Comparison of ENCODE assay signal across 19 cellular contexts in genomic region chr18:25133879-25134278, GRCh38.
DNase-seq lines count a peak whose midpoint lies in the region; ATAC-seq, FAIRE-seq and TF ChIP-seq lines count a peak whose summit lies in the region.
"Had no signal": no experiment of that assay in that cellular context is flagged by ENCODE, and none has a peak within 500 bp of the region (broad histone marks: within the 10 kb centered on the region; RNA-seq: fewer than 3 reads in every experiment).

No MANE protein-coding gene starts in this region.

- no peak for FAIRE-seq in K562 (lab: Jason Lieb, UNC)
- FAIRE-seq: A204.1 had no signal

- H3K27me3 ChIP-seq in left ventricle myocardium inferior (ENCODE audit: low read depth) (no peaks in the 10 kb centered on the region), K562 (ENCODE audit: control insufficient read depth in 2 of 2, insufficient read depth in 2 of 2, low read length in 2 of 2) (no peaks in the 10 kb centered on the region)
- no peaks in the 10 kb centered on the region for H3K27me3 ChIP-seq in naive thymus-derived CD4-positive, alpha-beta T cell (ENCODE audit: control insufficient read depth in 2 of 2, insufficient read depth in 2 of 2, low read length in 2 of 2)
- H3K27me3 ChIP-seq: Peyer's patch had no signal

- DNase-seq in left ventricle myocardium inferior (no peak), left ventricle myocardium superior (no peak), K562 (ENCODE audit: extremely low read depth in 1 of 4, low spot score in 3 of 4) (no peak), AML-193 (lab: John Stamatoyannopoulos, UW) (no peak)
- DNase-seq in naive thymus-derived CD4-positive, alpha-beta T cell = no peak
- DNase-seq in activated naive CD4-positive, alpha-beta T cell treated with anti-CD3 and anti-CD28 coated beads, Interleukin-2, amount 50 U/mL, for 72 hours (ENCODE audit: low spot score in 2 of 2) = no peak
- DNase-seq: H9, HFFc6, MM.1S, NCI-H1105, NCI-H2029 treated with DMSO at 0.1 percent for 48 hours, NCI-H226, NCI-H524 treated with DMSO at 0.1 percent for 48 hours, Peyer's patch had no signal

- no peak for TF ChIP-seq EP300 in K562 (IDR thresholded peaks at IDR 0.05; ENCODE audit: low read length)

- H3K9me3 Mint-ChIP-seq in nephron = no peaks in the 10 kb centered on the region
- peaks cover 0 to 5% (median 0%) of the 10 kb centered on the region in 11 donors for H3K9me3 Mint-ChIP-seq in naive thymus-derived CD4-positive, alpha-beta T cell
- no peaks in the 10 kb centered on the region for H3K9me3 Mint-ChIP-seq in activated naive CD4-positive, alpha-beta T cell treated with anti-CD3 and anti-CD28 coated beads, Interleukin-2, amount 50 U/mL, for 72 hours
- H3K9me3 Mint-ChIP-seq: H9, HFFc6 had no signal

- in situ Hi-C loops in K562 (cut with MboI) = no loop called here

- no peaks in the 10 kb centered on the region for H4K20me1 ChIP-seq in K562 (replicated peaks; ENCODE audit: control insufficient read depth, insufficient read depth, low read length)

- H3K79me2 ChIP-seq in K562 (ENCODE audit: control insufficient read depth, insufficient read depth, low read length) = no peaks in the 10 kb centered on the region

- H3K27ac Mint-ChIP-seq in nephron = peak overlapping the region in 2 of 3 experiments; percentile 77 to 85
- H3K27ac Mint-ChIP-seq in naive thymus-derived CD4-positive, alpha-beta T cell = no peak overlapping the region
- no peak overlapping the region for H3K27ac Mint-ChIP-seq in activated naive CD4-positive, alpha-beta T cell treated with anti-CD3 and anti-CD28 coated beads, Interleukin-2, amount 50 U/mL, for 72 hours
- H3K27ac Mint-ChIP-seq: B cell, CD14-positive monocyte, H9, HFFc6 had no signal

- POLR2A ChIA-PET in K562 (lab: Yijun Ruan, JAX) = no interaction called here
- POLR2A ChIA-PET in naive thymus-derived CD4-positive, alpha-beta T cell (lab: Charles Lee) = no interaction called here

- intact Hi-C loops in left ventricle myocardium inferior (cut with micrococcal nuclease) (no loop called here), left ventricle myocardium superior (cut with micrococcal nuclease) (no loop called here), K562 (cut with micrococcal nuclease) (no loop called here)
- intact Hi-C loops in naive thymus-derived CD4-positive, alpha-beta T cell (cut with micrococcal nuclease) = no loop called here

- TF ChIP-seq CTCF in left ventricle myocardium inferior (IDR thresholded peaks at IDR 0.05; ENCODE audit: borderline replicate concordance) = no peak
- no peak for TF ChIP-seq CTCF in K562 (IDR thresholded peaks at IDR 0.05 in 2 of 3, conservative IDR thresholded peaks at IDR 0.05 in 1 of 3; ENCODE audit: insufficient read depth in 2 of 3, low read depth in 1 of 3, low read length in 3 of 3)
- TF ChIP-seq CTCF in nephron (IDR thresholded peaks at IDR 0.05; ENCODE audit: unreplicated experiment in 3 of 3) = no peak

- H3K4me3 Mint-ChIP-seq in nephron = no peak overlapping the region
- no peak overlapping the region for H3K4me3 Mint-ChIP-seq in naive thymus-derived CD4-positive, alpha-beta T cell
- H3K4me3 Mint-ChIP-seq: B cell, CD14-positive monocyte, H9, HFFc6 had no signal

- BruUV-seq in K562 (replicated peaks; lab: Mats Ljungman, UMichigan) = no TSS peak

- H3K9me1 ChIP-seq in K562 (ENCODE audit: control insufficient read depth, insufficient read depth, low read length) = no peaks in the 10 kb centered on the region

- H2AFZ ChIP-seq in K562 (ENCODE audit: low read depth, low read length) = no peak overlapping the region

- H3K27me3 Mint-ChIP-seq in nephron (ENCODE audit: low read depth) = no peaks in the 10 kb centered on the region
- H3K27me3 Mint-ChIP-seq in naive thymus-derived CD4-positive, alpha-beta T cell = no peaks in the 10 kb centered on the region

- H3K27ac ChIP-seq in left ventricle myocardium inferior (replicated peaks) (peak overlapping the region; percentile 37), K562 (ENCODE audit: extremely low read depth, low read depth, low read length) (no peak overlapping the region)
- no peak overlapping the region for H3K27ac ChIP-seq in naive thymus-derived CD4-positive, alpha-beta T cell (ENCODE audit: low read depth, low read length)
- H3K27ac ChIP-seq: Peyer's patch had no signal

- CTCF ChIA-PET in K562 (lab: Yijun Ruan, JAX; ENCODE audit: low intra/inter-chr PET ratio) = no interaction called here
- CTCF ChIA-PET in naive thymus-derived CD4-positive, alpha-beta T cell (lab: Charles Lee) = no interaction called here

- no peak for TF ChIP-seq RAD21 in K562 (CRISPR knock-in tag; conservative IDR thresholded peaks at IDR 0.05 in 1 of 2, IDR thresholded peaks at IDR 0.05 in 1 of 2)

- peaks cover 34% of the 10 kb centered on the region for H3K36me3 Mint-ChIP-seq in nephron (ENCODE audit: low read depth)
- H3K36me3 Mint-ChIP-seq in naive thymus-derived CD4-positive, alpha-beta T cell = no peaks in the 10 kb centered on the region
- no peaks in the 10 kb centered on the region for H3K36me3 Mint-ChIP-seq in activated naive CD4-positive, alpha-beta T cell treated with anti-CD3 and anti-CD28 coated beads, Interleukin-2, amount 50 U/mL, for 72 hours
- H3K36me3 Mint-ChIP-seq: CD14-positive monocyte had no signal

- no peak for TF ChIP-seq POLR2A in K562 (conservative IDR thresholded peaks at IDR 0.05)

- H3K9me3 ChIP-seq in left ventricle myocardium inferior (replicated peaks) = no peaks in the 10 kb centered on the region
- H3K9me3 ChIP-seq in K562 (replicated peaks; ENCODE audit: control insufficient read depth, insufficient read depth, low read depth, low read length) = no peaks in the 10 kb centered on the region
- H3K9me3 ChIP-seq in naive thymus-derived CD4-positive, alpha-beta T cell (ENCODE audit: control insufficient read depth in 2 of 3, low read length in 3 of 3) = no peaks in the 10 kb centered on the region
- H3K9me3 ChIP-seq: Peyer's patch had no signal

- ATAC-seq in left ventricle myocardium superior (no peak), K562 (no peak)
- no peak for ATAC-seq in naive thymus-derived CD4-positive, alpha-beta T cell
- ATAC-seq in activated naive CD4-positive, alpha-beta T cell treated with anti-CD3 and anti-CD28 coated beads, Interleukin-2, amount 50 U/mL, for 72 hours = no peak
- ATAC-seq: SK-N-SH treated with all-trans-retinoic acid at 6 μM for 48 hours had no signal

- H3K4me1 ChIP-seq in left ventricle myocardium inferior = peaks cover 44% of the 10 kb centered on the region
- no peaks in the 10 kb centered on the region for H3K4me1 ChIP-seq in K562 (replicated peaks in 1 of 2; ENCODE audit: control insufficient read depth in 2 of 2, insufficient read depth in 2 of 2, low read length in 2 of 2)
- no peaks in the 10 kb centered on the region for H3K4me1 ChIP-seq in naive thymus-derived CD4-positive, alpha-beta T cell (ENCODE audit: control insufficient read depth in 2 of 2, insufficient read depth in 2 of 2, low read length in 2 of 2)
- H3K4me1 ChIP-seq: Peyer's patch had no signal

- H3K4me1 Mint-ChIP-seq in nephron = peaks cover 49% of the 10 kb centered on the region
- no peaks in the 10 kb centered on the region for H3K4me1 Mint-ChIP-seq in naive thymus-derived CD4-positive, alpha-beta T cell
- H3K4me1 Mint-ChIP-seq: B cell had no signal

- no peak overlapping the region for H3K9ac ChIP-seq in K562 (ENCODE audit: insufficient read depth in 1 of 2, low read depth in 2 of 2, low read length in 2 of 2)

- H3K4me3 ChIP-seq in left ventricle myocardium inferior (no peak overlapping the region), K562 (no peak overlapping the region)
- H3K4me3 ChIP-seq in naive thymus-derived CD4-positive, alpha-beta T cell (ENCODE audit: low read length) = no peak overlapping the region
- H3K4me3 ChIP-seq: Peyer's patch had no signal

- no peaks in the 10 kb centered on the region for H3K36me3 ChIP-seq in left ventricle myocardium inferior
- no peaks in the 10 kb centered on the region for H3K36me3 ChIP-seq in K562 (ENCODE audit: control insufficient read depth, insufficient read depth, low read length)
- H3K36me3 ChIP-seq in naive thymus-derived CD4-positive, alpha-beta T cell (ENCODE audit: control insufficient read depth in 2 of 3, insufficient read depth in 3 of 3, low read length in 3 of 3) = no peaks in the 10 kb centered on the region
- H3K36me3 ChIP-seq: Peyer's patch had no signal

- 3% methylated on average over 2 of the region's 2 CpGs for WGBS in K562 (ENCODE audit: insufficient coverage, low coverage, missing lambda C conversion rate)

- no peak overlapping the region for H3K4me2 ChIP-seq in K562 (ENCODE audit: insufficient read depth, low read length)

TF ChIP-seq in K562, 482 proteins besides CTCF, POLR2A, EP300 and RAD21:
- peak; percentile 36; the same call in 1 of the 2 replicates for TF ChIP-seq CEBPG (CRISPR knock-in tag; IDR thresholded peaks at IDR 0.05)
- TF ChIP-seq CEBPG (tag; conservative IDR thresholded peaks at IDR 0.05 in 1 of 2, IDR thresholded peaks at IDR 0.05 in 1 of 2) = peak; percentile 29 to 70; a peak in 3 of 4 replicates
- TF ChIP-seq, protein P1, sequence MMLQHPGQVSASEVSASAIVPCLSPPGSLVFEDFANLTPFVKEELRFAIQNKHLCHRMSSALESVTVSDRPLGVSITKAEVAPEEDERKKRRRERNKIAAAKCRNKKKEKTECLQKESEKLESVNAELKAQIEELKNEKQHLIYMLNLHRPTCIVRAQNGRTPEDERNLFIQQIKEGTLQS (IDR thresholded peaks at IDR 0.05) = peak; percentile 37; the same call in 1 of the 2 replicates
- TF ChIP-seq, protein P1 (CRISPR knock-in tag; conservative IDR thresholded peaks at IDR 0.05) = no peak
- no peak for TF ChIP-seq ZNF668 (CRISPR knock-in tag; IDR thresholded peaks at IDR 0.05)
- TF ChIP-seq MEF2A (IDR thresholded peaks at IDR 0.05; ENCODE audit: control insufficient read depth, low read depth, low read length) = no peak
- no peak for TF ChIP-seq ZNF717 (CRISPR knock-in tag; IDR thresholded peaks at IDR 0.05)
- TF ChIP-seq, protein P2, sequence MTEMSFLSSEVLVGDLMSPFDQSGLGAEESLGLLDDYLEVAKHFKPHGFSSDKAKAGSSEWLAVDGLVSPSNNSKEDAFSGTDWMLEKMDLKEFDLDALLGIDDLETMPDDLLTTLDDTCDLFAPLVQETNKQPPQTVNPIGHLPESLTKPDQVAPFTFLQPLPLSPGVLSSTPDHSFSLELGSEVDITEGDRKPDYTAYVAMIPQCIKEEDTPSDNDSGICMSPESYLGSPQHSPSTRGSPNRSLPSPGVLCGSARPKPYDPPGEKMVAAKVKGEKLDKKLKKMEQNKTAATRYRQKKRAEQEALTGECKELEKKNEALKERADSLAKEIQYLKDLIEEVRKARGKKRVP (CRISPR knock-in tag; IDR thresholded peaks at IDR 0.05) = peak; percentile 44; the same call in 1 of the 2 replicates
- no peak for TF ChIP-seq NR1H2 (CRISPR knock-in tag; IDR thresholded peaks at IDR 0.05)
- TF ChIP-seq ZNF77 (CRISPR knock-in tag; IDR thresholded peaks at IDR 0.05) = no peak

Comparison
In these comparisons a context has a peak if more than half of its experiments do, and no peak if none do; other contexts are left out.
1. H3K27ac Mint-ChIP-seq: peak in nephron (2 of 3); none in naive thymus-derived CD4-positive, alpha-beta T cell (0 of 9) and activated naive CD4-positive, alpha-beta T cell treated with anti-CD3 and anti-CD28 coated beads, Interleukin-2, amount 50 U/mL, for 72 hours (0 of 2).